Comparison of ENCODE assay signal across 1 cellular context in the genomic region with DNA sequence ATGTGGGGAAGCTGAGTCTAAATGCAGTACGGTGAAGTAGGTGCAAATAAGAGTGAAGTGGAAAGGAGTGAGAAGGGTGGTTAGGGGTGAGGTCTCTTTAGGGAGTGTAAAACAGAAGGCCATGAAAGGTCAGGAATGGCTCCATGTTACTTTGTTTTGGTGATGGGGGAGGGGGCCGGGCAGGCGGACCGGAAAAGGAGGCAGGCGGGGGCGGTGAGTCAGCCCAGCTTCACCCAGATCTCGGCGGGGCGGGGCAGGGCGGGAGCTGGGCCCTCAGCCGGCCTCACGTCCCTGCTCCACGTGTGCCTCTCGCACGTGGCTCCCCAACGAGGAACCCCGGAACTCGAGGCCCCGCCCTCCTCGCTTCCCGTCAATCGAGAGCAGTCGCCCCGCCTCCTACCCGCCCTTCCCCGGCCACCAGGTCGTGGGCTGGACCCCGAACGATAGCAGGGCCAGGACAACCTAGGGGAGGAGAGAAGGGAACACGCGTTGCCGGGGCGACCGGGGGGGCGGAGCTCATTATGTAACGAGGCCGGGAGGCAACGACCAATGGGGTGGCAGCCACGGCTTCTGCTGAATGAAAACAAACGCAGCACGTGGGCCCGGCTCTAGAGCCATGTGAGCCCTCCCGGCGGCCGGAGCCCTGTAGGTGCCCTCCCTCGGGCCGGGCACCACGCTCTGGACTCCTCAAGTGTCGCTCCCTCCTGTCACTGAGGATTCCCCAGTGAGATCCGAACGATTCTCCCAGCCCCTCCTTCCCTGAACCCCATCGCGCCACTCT.
TF ChIP-seq lines count a peak whose summit lies in the region.

No MANE protein-coding gene starts in this region.

TF ChIP-seq in WTC11, 78 proteins besides CTCF, POLR2A, EP300 and RAD21 (continued from another document and continues in another):
- TF ChIP-seq, protein P1, sequence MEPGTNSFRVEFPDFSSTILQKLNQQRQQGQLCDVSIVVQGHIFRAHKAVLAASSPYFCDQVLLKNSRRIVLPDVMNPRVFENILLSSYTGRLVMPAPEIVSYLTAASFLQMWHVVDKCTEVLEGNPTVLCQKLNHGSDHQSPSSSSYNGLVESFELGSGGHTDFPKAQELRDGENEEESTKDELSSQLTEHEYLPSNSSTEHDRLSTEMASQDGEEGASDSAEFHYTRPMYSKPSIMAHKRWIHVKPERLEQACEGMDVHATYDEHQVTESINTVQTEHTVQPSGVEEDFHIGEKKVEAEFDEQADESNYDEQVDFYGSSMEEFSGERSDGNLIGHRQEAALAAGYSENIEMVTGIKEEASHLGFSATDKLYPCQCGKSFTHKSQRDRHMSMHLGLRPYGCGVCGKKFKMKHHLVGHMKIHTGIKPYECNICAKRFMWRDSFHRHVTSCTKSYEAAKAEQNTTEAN (CRISPR knock-in tag; IDR thresholded peaks at IDR 0.05) = peak; percentile 57; the same call in 1 of the 2 replicates
- TF ChIP-seq, protein P2, sequence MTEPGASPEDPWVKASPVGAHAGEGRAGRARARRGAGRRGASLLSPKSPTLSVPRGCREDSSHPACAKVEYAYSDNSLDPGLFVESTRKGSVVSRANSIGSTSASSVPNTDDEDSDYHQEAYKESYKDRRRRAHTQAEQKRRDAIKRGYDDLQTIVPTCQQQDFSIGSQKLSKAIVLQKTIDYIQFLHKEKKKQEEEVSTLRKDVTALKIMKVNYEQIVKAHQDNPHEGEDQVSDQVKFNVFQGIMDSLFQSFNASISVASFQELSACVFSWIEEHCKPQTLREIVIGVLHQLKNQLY (CRISPR knock-in tag; IDR thresholded peaks at IDR 0.05) = peak; percentile 67; the same call in 1 of the 2 replicates
- TF ChIP-seq GTF2I (CRISPR knock-in tag; conservative IDR thresholded peaks at IDR 0.05) = no peak
- 0 out of 2 replicates have a peak, but pooled peaks have one; percentile 45 for TF ChIP-seq ATF1 (CRISPR knock-in tag; IDR thresholded peaks at IDR 0.05)
- TF ChIP-seq, protein P3, sequence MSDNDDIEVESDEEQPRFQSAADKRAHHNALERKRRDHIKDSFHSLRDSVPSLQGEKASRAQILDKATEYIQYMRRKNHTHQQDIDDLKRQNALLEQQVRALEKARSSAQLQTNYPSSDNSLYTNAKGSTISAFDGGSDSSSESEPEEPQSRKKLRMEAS (CRISPR knock-in tag; IDR thresholded peaks at IDR 0.05) = peak; percentile 98
- TF ChIP-seq, protein P4, sequence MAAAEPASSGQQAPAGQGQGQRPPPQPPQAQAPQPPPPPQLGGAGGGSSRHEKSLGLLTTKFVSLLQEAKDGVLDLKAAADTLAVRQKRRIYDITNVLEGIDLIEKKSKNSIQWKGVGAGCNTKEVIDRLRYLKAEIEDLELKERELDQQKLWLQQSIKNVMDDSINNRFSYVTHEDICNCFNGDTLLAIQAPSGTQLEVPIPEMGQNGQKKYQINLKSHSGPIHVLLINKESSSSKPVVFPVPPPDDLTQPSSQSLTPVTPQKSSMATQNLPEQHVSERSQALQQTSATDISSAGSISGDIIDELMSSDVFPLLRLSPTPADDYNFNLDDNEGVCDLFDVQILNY (CRISPR knock-in tag; IDR thresholded peaks at IDR 0.05) = peak; percentile 84
- TF ChIP-seq, protein P5, sequence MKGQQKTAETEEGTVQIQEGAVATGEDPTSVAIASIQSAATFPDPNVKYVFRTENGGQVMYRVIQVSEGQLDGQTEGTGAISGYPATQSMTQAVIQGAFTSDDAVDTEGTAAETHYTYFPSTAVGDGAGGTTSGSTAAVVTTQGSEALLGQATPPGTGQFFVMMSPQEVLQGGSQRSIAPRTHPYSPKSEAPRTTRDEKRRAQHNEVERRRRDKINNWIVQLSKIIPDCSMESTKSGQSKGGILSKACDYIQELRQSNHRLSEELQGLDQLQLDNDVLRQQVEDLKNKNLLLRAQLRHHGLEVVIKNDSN (CRISPR knock-in tag; IDR thresholded peaks at IDR 0.05) = peak; percentile 84
- TF ChIP-seq RELA (CRISPR knock-in tag; IDR thresholded peaks at IDR 0.05; ENCODE audit: borderline replicate concordance) = peak; percentile 94
- peak; percentile 85 for TF ChIP-seq ETV6 (CRISPR knock-in tag; IDR thresholded peaks at IDR 0.05)
- TF ChIP-seq, protein P6, sequence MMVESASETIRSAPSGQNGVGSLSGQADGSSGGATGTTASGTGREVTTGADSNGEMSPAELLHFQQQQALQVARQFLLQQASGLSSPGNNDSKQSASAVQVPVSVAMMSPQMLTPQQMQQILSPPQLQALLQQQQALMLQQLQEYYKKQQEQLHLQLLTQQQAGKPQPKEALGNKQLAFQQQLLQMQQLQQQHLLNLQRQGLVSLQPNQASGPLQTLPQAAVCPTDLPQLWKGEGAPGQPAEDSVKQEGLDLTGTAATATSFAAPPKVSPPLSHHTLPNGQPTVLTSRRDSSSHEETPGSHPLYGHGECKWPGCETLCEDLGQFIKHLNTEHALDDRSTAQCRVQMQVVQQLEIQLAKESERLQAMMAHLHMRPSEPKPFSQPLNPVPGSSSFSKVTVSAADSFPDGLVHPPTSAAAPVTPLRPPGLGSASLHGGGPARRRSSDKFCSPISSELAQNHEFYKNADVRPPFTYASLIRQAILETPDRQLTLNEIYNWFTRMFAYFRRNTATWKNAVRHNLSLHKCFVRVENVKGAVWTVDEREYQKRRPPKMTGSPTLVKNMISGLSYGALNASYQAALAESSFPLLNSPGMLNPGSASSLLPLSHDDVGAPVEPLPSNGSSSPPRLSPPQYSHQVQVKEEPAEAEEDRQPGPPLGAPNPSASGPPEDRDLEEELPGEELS (CRISPR knock-in tag; IDR thresholded peaks at IDR 0.05) = peak; percentile 95
- TF ChIP-seq ZNF671 (CRISPR knock-in tag; IDR thresholded peaks at IDR 0.05) = no peak
- TF ChIP-seq ZNF219 (CRISPR knock-in tag; IDR thresholded peaks at IDR 0.05; ENCODE audit: borderline replicate concordance) = no peak
- TF ChIP-seq, protein P7, sequence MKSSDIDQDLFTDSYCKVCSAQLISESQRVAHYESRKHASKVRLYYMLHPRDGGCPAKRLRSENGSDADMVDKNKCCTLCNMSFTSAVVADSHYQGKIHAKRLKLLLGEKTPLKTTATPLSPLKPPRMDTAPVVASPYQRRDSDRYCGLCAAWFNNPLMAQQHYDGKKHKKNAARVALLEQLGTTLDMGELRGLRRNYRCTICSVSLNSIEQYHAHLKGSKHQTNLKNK (CRISPR knock-in tag; IDR thresholded peaks at IDR 0.05) = no peak
- TF ChIP-seq MYBL2 (CRISPR knock-in tag; IDR thresholded peaks at IDR 0.05) = peak; percentile 82
- TF ChIP-seq ESRRA (CRISPR knock-in tag; IDR thresholded peaks at IDR 0.05; ENCODE audit: borderline replicate concordance) = peak; percentile 87; the same call in 1 of the 2 replicates
- TF ChIP-seq, protein P8, sequence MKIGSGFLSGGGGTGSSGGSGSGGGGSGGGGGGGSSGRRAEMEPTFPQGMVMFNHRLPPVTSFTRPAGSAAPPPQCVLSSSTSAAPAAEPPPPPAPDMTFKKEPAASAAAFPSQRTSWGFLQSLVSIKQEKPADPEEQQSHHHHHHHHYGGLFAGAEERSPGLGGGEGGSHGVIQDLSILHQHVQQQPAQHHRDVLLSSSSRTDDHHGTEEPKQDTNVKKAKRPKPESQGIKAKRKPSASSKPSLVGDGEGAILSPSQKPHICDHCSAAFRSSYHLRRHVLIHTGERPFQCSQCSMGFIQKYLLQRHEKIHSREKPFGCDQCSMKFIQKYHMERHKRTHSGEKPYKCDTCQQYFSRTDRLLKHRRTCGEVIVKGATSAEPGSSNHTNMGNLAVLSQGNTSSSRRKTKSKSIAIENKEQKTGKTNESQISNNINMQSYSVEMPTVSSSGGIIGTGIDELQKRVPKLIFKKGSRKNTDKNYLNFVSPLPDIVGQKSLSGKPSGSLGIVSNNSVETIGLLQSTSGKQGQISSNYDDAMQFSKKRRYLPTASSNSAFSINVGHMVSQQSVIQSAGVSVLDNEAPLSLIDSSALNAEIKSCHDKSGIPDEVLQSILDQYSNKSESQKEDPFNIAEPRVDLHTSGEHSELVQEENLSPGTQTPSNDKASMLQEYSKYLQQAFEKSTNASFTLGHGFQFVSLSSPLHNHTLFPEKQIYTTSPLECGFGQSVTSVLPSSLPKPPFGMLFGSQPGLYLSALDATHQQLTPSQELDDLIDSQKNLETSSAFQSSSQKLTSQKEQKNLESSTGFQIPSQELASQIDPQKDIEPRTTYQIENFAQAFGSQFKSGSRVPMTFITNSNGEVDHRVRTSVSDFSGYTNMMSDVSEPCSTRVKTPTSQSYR (CRISPR knock-in tag; IDR thresholded peaks at IDR 0.05) = peak; percentile 57
- TF ChIP-seq NFYB (CRISPR knock-in tag; conservative IDR thresholded peaks at IDR 0.05; ENCODE audit: low read depth) = peak; percentile 40
- TF ChIP-seq ZNF317 (CRISPR knock-in tag; IDR thresholded peaks at IDR 0.05; ENCODE audit: borderline replicate concordance, low read depth) = 0 out of 2 replicates have a peak, but pooled peaks have one; percentile 14
- no peak for TF ChIP-seq RORB (CRISPR knock-in tag; IDR thresholded peaks at IDR 0.05)
- TF ChIP-seq JAZF1 (CRISPR knock-in tag; IDR thresholded peaks at IDR 0.05) = no peak
- TF ChIP-seq FOXJ3 (CRISPR knock-in tag; IDR thresholded peaks at IDR 0.05; ENCODE audit: borderline replicate concordance) = no peak
- TF ChIP-seq, protein P9, sequence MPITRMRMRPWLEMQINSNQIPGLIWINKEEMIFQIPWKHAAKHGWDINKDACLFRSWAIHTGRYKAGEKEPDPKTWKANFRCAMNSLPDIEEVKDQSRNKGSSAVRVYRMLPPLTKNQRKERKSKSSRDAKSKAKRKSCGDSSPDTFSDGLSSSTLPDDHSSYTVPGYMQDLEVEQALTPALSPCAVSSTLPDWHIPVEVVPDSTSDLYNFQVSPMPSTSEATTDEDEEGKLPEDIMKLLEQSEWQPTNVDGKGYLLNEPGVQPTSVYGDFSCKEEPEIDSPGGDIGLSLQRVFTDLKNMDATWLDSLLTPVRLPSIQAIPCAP (CRISPR knock-in tag; IDR thresholded peaks at IDR 0.05) = peak; percentile 80; the same call in 1 of the 2 replicates
- TF ChIP-seq FOXK1 (CRISPR knock-in tag; IDR thresholded peaks at IDR 0.05) = peak; percentile 95
- TF ChIP-seq, protein P10, sequence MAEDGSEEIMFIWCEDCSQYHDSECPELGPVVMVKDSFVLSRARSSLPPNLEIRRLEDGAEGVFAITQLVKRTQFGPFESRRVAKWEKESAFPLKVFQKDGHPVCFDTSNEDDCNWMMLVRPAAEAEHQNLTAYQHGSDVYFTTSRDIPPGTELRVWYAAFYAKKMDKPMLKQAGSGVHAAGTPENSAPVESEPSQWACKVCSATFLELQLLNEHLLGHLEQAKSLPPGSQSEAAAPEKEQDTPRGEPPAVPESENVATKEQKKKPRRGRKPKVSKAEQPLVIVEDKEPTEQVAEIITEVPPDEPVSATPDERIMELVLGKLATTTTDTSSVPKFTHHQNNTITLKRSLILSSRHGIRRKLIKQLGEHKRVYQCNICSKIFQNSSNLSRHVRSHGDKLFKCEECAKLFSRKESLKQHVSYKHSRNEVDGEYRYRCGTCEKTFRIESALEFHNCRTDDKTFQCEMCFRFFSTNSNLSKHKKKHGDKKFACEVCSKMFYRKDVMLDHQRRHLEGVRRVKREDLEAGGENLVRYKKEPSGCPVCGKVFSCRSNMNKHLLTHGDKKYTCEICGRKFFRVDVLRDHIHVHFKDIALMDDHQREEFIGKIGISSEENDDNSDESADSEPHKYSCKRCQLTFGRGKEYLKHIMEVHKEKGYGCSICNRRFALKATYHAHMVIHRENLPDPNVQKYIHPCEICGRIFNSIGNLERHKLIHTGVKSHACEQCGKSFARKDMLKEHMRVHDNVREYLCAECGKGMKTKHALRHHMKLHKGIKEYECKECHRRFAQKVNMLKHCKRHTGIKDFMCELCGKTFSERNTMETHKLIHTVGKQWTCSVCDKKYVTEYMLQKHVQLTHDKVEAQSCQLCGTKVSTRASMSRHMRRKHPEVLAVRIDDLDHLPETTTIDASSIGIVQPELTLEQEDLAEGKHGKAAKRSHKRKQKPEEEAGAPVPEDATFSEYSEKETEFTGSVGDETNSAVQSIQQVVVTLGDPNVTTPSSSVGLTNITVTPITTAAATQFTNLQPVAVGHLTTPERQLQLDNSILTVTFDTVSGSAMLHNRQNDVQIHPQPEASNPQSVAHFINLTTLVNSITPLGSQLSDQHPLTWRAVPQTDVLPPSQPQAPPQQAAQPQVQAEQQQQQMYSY (CRISPR knock-in tag; IDR thresholded peaks at IDR 0.05) = peak; percentile 30
- TF ChIP-seq NR2C2 (CRISPR knock-in tag; IDR thresholded peaks at IDR 0.05) = no peak
- TF ChIP-seq ELF4 (CRISPR knock-in tag; IDR thresholded peaks at IDR 0.05; ENCODE audit: low read depth) = no peak
- TF ChIP-seq, protein P11, sequence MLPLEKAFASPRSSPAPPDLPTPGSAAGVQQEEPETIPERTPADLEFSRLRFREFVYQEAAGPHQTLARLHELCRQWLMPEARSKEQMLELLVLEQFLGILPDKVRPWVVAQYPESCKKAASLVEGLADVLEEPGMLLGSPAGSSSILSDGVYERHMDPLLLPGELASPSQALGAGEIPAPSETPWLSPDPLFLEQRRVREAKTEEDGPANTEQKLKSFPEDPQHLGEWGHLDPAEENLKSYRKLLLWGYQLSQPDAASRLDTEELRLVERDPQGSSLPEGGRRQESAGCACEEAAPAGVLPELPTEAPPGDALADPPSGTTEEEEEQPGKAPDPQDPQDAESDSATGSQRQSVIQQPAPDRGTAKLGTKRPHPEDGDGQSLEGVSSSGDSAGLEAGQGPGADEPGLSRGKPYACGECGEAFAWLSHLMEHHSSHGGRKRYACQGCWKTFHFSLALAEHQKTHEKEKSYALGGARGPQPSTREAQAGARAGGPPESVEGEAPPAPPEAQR (CRISPR knock-in tag; IDR thresholded peaks at IDR 0.05) = no peak
- TF ChIP-seq, protein P12, sequence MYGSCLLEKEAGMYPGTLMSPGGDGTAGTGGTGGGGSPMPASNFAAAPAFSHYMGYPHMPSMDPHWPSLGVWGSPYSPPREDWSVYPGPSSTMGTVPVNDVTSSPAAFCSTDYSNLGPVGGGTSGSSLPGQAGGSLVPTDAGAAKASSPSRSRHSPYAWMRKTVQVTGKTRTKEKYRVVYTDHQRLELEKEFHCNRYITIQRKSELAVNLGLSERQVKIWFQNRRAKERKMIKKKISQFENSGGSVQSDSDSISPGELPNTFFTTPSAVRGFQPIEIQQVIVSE (CRISPR knock-in tag; IDR thresholded peaks at IDR 0.05; ENCODE audit: borderline replicate concordance) = no peak
- TF ChIP-seq, protein P13, sequence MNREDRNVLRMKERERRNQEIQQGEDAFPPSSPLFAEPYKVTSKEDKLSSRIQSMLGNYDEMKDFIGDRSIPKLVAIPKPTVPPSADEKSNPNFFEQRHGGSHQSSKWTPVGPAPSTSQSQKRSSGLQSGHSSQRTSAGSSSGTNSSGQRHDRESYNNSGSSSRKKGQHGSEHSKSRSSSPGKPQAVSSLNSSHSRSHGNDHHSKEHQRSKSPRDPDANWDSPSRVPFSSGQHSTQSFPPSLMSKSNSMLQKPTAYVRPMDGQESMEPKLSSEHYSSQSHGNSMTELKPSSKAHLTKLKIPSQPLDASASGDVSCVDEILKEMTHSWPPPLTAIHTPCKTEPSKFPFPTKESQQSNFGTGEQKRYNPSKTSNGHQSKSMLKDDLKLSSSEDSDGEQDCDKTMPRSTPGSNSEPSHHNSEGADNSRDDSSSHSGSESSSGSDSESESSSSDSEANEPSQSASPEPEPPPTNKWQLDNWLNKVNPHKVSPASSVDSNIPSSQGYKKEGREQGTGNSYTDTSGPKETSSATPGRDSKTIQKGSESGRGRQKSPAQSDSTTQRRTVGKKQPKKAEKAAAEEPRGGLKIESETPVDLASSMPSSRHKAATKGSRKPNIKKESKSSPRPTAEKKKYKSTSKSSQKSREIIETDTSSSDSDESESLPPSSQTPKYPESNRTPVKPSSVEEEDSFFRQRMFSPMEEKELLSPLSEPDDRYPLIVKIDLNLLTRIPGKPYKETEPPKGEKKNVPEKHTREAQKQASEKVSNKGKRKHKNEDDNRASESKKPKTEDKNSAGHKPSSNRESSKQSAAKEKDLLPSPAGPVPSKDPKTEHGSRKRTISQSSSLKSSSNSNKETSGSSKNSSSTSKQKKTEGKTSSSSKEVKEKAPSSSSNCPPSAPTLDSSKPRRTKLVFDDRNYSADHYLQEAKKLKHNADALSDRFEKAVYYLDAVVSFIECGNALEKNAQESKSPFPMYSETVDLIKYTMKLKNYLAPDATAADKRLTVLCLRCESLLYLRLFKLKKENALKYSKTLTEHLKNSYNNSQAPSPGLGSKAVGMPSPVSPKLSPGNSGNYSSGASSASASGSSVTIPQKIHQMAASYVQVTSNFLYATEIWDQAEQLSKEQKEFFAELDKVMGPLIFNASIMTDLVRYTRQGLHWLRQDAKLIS (CRISPR knock-in tag; IDR thresholded peaks at IDR 0.05; ENCODE audit: borderline replicate concordance) = no peak
- no peak for TF ChIP-seq ZNF423 (CRISPR knock-in tag; IDR thresholded peaks at IDR 0.05)
